ENCODE assay signal across 1 cellular context in genomic region chr12:47772738-47773061, GRCh38.
TF ChIP-seq lines count a peak whose summit lies in the region.

No MANE protein-coding gene starts in this region.

TF ChIP-seq in H1, 55 proteins besides CTCF, POLR2A, EP300 and RAD21:
- TF ChIP-seq TCF12 (IDR thresholded peaks at IDR 0.05; ENCODE audit: low read depth, low read length) = no peak
- no peak for TF ChIP-seq EZH2 (IDR thresholded peaks at IDR 0.05; ENCODE audit: low read depth, low read length, severe bottlenecking)
- no peak for TF ChIP-seq JUN (IDR thresholded peaks at IDR 0.05; ENCODE audit: low read depth, low read length)
- no peak for TF ChIP-seq SP4 (IDR thresholded peaks at IDR 0.05; ENCODE audit: low read length)
- TF ChIP-seq SIRT6 (IDR thresholded peaks at IDR 0.05; ENCODE audit: low read length) = no peak
- no peak for TF ChIP-seq CEBPB (IDR thresholded peaks at IDR 0.05; ENCODE audit: low read depth, low read length)
- TF ChIP-seq CHD2 (IDR thresholded peaks at IDR 0.05; ENCODE audit: low read length) = no peak
- TF ChIP-seq GTF2F1 (IDR thresholded peaks at IDR 0.05; ENCODE audit: borderline replicate concordance, low read depth, low read length) = no peak
- TF ChIP-seq CBX8 (IDR thresholded peaks at IDR 0.05; ENCODE audit: borderline replicate concordance, low read depth, low read length) = no peak
- no peak for TF ChIP-seq TEAD4 (IDR thresholded peaks at IDR 0.05; ENCODE audit: low read depth, low read length)
- TF ChIP-seq CBX5 (IDR thresholded peaks at IDR 0.05; ENCODE audit: low read depth, low read length) = no peak
- no peak for TF ChIP-seq BCL11A (IDR thresholded peaks at IDR 0.05; ENCODE audit: low read depth in 2 of 2, low read length in 2 of 2)
- TF ChIP-seq PHF8 (conservative IDR thresholded peaks at IDR 0.05; ENCODE audit: low read depth, low read length) = no peak
- no peak for TF ChIP-seq CHD7 (IDR thresholded peaks at IDR 0.05; ENCODE audit: insufficient replicate concordance, low read length)
- TF ChIP-seq RXRA (IDR thresholded peaks at IDR 0.05; ENCODE audit: insufficient read depth, low read depth, low read length) = no peak
